Comparison of ENCODE assay signal across 16 cellular contexts in the genomic region with DNA sequence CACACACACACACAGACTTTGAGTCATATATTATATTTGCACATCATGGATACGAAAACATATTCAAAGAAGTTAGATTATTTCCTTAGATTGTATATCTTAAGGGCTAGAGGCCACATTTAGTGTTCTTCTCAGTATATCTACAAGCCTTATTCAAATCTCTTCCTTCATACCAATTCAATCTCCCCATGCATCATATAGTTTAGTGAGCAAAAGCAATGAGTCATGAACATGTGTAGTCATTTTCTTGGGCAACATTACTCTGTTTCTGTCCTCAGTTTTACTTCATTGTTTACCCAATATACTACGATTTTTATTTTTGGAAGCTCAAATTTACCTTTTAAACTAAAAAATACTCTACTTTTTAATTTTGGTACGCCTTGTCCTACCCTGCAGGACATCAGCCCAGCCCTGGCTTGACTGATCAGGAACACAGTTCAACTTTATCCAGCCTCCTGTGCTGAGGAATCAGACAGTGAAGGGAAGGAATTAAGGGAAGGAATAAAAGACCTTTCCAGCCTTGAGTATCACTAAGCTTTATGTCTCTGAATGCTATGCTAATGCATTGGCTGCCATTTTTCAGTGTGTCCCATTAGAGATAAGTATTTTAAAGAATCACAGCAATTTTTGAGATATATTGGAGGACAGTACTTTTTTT.
DNase-seq lines count a peak whose midpoint lies in the region; ATAC-seq and TF ChIP-seq lines count a peak whose summit lies in the region.
"Had no signal": no experiment of that assay in that cellular context is flagged by ENCODE, and none has a peak within 500 bp of the region (broad histone marks: within the 10 kb centered on the region; RNA-seq: fewer than 3 reads in every experiment).

No MANE protein-coding gene starts in this region.

- peak overlapping the region; percentile 71 for H2AFZ ChIP-seq in smooth muscle cell (ENCODE audit: low read depth)
- H2AFZ ChIP-seq in Karpas-422 (ENCODE audit: low read length) = no peak overlapping the region

- peaks cover 5% of the 10 kb centered on the region for H3K4me1 Mint-ChIP-seq in activated naive CD8-positive, alpha-beta T cell (ENCODE audit: low read depth)
- peaks cover 7% of the 10 kb centered on the region for H3K4me1 Mint-ChIP-seq in activated naive CD8-positive, alpha-beta T cell treated with anti-CD3 and anti-CD28 coated beads for 36 hours
- no peaks in the 10 kb centered on the region for H3K4me1 Mint-ChIP-seq in activated T-helper 17 cell treated with anti-CD3 and anti-CD28 coated beads, Interleukin-2, amount 50 U/mL, for 72 hours
- H3K4me1 Mint-ChIP-seq: memory B cell had no signal

- H3K4me3 Mint-ChIP-seq in activated naive CD8-positive, alpha-beta T cell = no peak overlapping the region
- H3K4me3 Mint-ChIP-seq in activated naive CD8-positive, alpha-beta T cell treated with anti-CD3 and anti-CD28 coated beads for 36 hours = no peak overlapping the region
- H3K4me3 Mint-ChIP-seq in activated T-helper 17 cell treated with anti-CD3 and anti-CD28 coated beads, Interleukin-2, amount 50 U/mL, for 72 hours = no peak overlapping the region
- H3K4me3 Mint-ChIP-seq: dendritic cell treated with granulocyte-macrophage colony-stimulating factor and Interleukin-4, amounts not matched to agents 40 ng/mL and 50 ng/mL, for 4 days; memory B cell had no signal

- H3K9ac ChIP-seq in smooth muscle cell (ENCODE audit: low read depth) (no peak overlapping the region), Karpas-422 (ENCODE audit: low read length) (no peak overlapping the region)

- H3K27me3 Mint-ChIP-seq in activated naive CD8-positive, alpha-beta T cell = no peaks in the 10 kb centered on the region
- H3K27me3 Mint-ChIP-seq in activated naive CD8-positive, alpha-beta T cell treated with anti-CD3 and anti-CD28 coated beads for 36 hours = peaks cover 7% of the 10 kb centered on the region
- no peaks in the 10 kb centered on the region for H3K27me3 Mint-ChIP-seq in activated T-helper 17 cell treated with anti-CD3 and anti-CD28 coated beads, Interleukin-2, amount 50 U/mL, for 72 hours
- H3K27me3 Mint-ChIP-seq: dendritic cell treated with granulocyte-macrophage colony-stimulating factor and Interleukin-4, amounts not matched to agents 40 ng/mL and 50 ng/mL, for 4 days; memory B cell had no signal

- WGBS in smooth muscle cell (ENCODE audit: low lambda C conversion rate) = 88% methylated on average over 3 of the region's 3 CpGs

- no peak overlapping the region for H3K4me2 ChIP-seq in smooth muscle cell
- no peak overlapping the region for H3K4me2 ChIP-seq in Karpas-422 (ENCODE audit: low read depth, low read length, poor library complexity, severe bottlenecking)

- no peaks in the 10 kb centered on the region for H3F3A ChIP-seq in smooth muscle cell (ENCODE audit: low read depth)

- H3K4me1 ChIP-seq in smooth muscle cell (ENCODE audit: low read depth) (no peaks in the 10 kb centered on the region), Karpas-422 (ENCODE audit: low read length) (no peaks in the 10 kb centered on the region)
- H3K4me1 ChIP-seq: adrenal gland, tibial artery had no signal

- no peaks in the 10 kb centered on the region for H3K9me3 ChIP-seq in smooth muscle cell (replicated peaks; ENCODE audit: low read depth)
- H3K9me3 ChIP-seq in Karpas-422 (ENCODE audit: low read length) = no peaks in the 10 kb centered on the region
- H3K9me3 ChIP-seq: adrenal gland, tibial artery had no signal

- H3K27me3 ChIP-seq in smooth muscle cell (ENCODE audit: low read depth) (no peaks in the 10 kb centered on the region), Karpas-422 (ENCODE audit: low read length) (no peaks in the 10 kb centered on the region)
- H3K27me3 ChIP-seq: adrenal gland, tibial artery had no signal

- TF ChIP-seq CTCF in smooth muscle cell (IDR thresholded peaks at IDR 0.05; ENCODE audit: borderline replicate concordance, insufficient read depth, poor library complexity, severe bottlenecking) = no peak

- H4K20me1 ChIP-seq in smooth muscle cell (ENCODE audit: low read depth) = no peaks in the 10 kb centered on the region
- no peaks in the 10 kb centered on the region for H4K20me1 ChIP-seq in Karpas-422 (ENCODE audit: insufficient read depth, low read depth, low read length)

- no peak for DNase-seq in activated naive CD8-positive, alpha-beta T cell treated with anti-CD3 and anti-CD28 coated beads for 36 hours
- DNase-seq in fibroblast of gingiva (ENCODE audit: low read depth) = peak; percentile 49
- no peak for DNase-seq in smooth muscle cell (lab: John Stamatoyannopoulos, UW; ENCODE audit: unreplicated experiment)
- no peak for DNase-seq in Karpas-422
- no peak for DNase-seq in globus pallidus (ENCODE audit: low spot score)
- DNase-seq: activated CD4-positive, alpha-beta T cell treated with anti-CD3 and anti-CD28 coated beads, Interleukin-2, amount 50 U/mL, for 4 hours; activated T-cell treated with anti-CD3 and anti-CD28 coated beads, Interleukin-2, amount 50 U/mL, for 48 hours; adrenal gland; foreskin melanocyte; stimulated activated CD4-positive, alpha-beta T cell treated with anti-CD3 and anti-CD28 coated beads, Interleukin-2, amount 100 ng/mL, for 48 hours; tibial artery had no signal

- H3K4me3 ChIP-seq in smooth muscle cell (no peak overlapping the region), Karpas-422 (ENCODE audit: low read length) (no peak overlapping the region)
- H3K4me3 ChIP-seq: adrenal gland, tibial artery had no signal

- H3K9me2 ChIP-seq in Karpas-422 (replicated peaks; ENCODE audit: insufficient read depth, low read length) = no peaks in the 10 kb centered on the region

- no peaks in the 10 kb centered on the region for H3K9me3 Mint-ChIP-seq in activated naive CD8-positive, alpha-beta T cell (ENCODE audit: low read depth)
- peaks cover 1% of the 10 kb centered on the region for H3K9me3 Mint-ChIP-seq in activated naive CD8-positive, alpha-beta T cell treated with anti-CD3 and anti-CD28 coated beads for 36 hours
- H3K9me3 Mint-ChIP-seq in activated T-helper 17 cell treated with anti-CD3 and anti-CD28 coated beads, Interleukin-2, amount 50 U/mL, for 72 hours = no peaks in the 10 kb centered on the region

- H3K36me3 ChIP-seq in smooth muscle cell (ENCODE audit: low read depth) (no peaks in the 10 kb centered on the region), Karpas-422 (ENCODE audit: insufficient read depth, low read length) (no peaks in the 10 kb centered on the region)
- H3K36me3 ChIP-seq: adrenal gland, tibial artery had no signal

- no peaks in the 10 kb centered on the region for H3K79me2 ChIP-seq in smooth muscle cell (ENCODE audit: low read depth)
- no peaks in the 10 kb centered on the region for H3K79me2 ChIP-seq in Karpas-422 (ENCODE audit: low read length)

- H3K27ac ChIP-seq in smooth muscle cell (ENCODE audit: low read depth) = peak overlapping the region; percentile 63
- H3K27ac ChIP-seq in Karpas-422 (ENCODE audit: low read length) = no peak overlapping the region
- H3K27ac ChIP-seq: adrenal gland, tibial artery had no signal

- peak; percentile 69 for ATAC-seq in activated T-helper 17 cell treated with anti-CD3 and anti-CD28 coated beads, Interleukin-2, amount 50 U/mL, for 72 hours (replicated peaks)
- no peak for ATAC-seq in GM21723 (IDR thresholded peaks at IDR 0.05; ENCODE audit: unreplicated experiment)

- peak overlapping the region; percentile 2 for H3K27ac Mint-ChIP-seq in activated naive CD8-positive, alpha-beta T cell
- no peak overlapping the region for H3K27ac Mint-ChIP-seq in activated naive CD8-positive, alpha-beta T cell treated with anti-CD3 and anti-CD28 coated beads for 36 hours
- H3K27ac Mint-ChIP-seq in activated T-helper 17 cell treated with anti-CD3 and anti-CD28 coated beads, Interleukin-2, amount 50 U/mL, for 72 hours = no peak overlapping the region
- H3K27ac Mint-ChIP-seq: dendritic cell treated with granulocyte-macrophage colony-stimulating factor and Interleukin-4, amounts not matched to agents 40 ng/mL and 50 ng/mL, for 4 days; memory B cell had no signal

- H3K36me3 Mint-ChIP-seq in activated naive CD8-positive, alpha-beta T cell = no peaks in the 10 kb centered on the region
- no peaks in the 10 kb centered on the region for H3K36me3 Mint-ChIP-seq in activated naive CD8-positive, alpha-beta T cell treated with anti-CD3 and anti-CD28 coated beads for 36 hours
- no peaks in the 10 kb centered on the region for H3K36me3 Mint-ChIP-seq in activated T-helper 17 cell treated with anti-CD3 and anti-CD28 coated beads, Interleukin-2, amount 50 U/mL, for 72 hours (ENCODE audit: low read depth)
- H3K36me3 Mint-ChIP-seq: memory B cell had no signal
